In the genomic region with DNA sequence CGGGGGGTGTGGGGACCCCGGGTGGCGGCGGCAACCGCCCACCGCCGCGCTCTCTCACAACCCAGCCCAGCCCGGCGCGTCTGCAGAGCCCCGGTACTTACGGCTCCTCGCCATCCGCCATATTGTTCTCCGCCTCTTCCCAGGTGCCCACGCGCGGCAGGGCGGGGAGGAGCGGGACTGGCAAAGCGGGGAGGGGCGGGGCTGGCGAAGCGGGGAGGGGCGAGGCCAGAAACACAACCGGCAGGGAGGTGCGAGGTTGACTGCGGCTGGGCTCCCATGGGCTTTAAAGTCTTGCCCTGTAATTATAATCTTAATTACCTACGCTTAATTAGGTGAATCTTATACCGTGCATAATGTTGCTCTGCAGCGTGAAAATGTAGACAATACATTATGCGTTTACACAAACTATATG, we compare ENCODE assay signal across 8 cellular contexts. TPM values are rescaled to one million over a fixed set of nuclear protein-coding genes. Genes with fewer than 3 reads are reported as not detected.
A peak's percentile ranks its signal among the peaks of the same experiment; 100 is the strongest.
DNase-seq lines count a peak whose midpoint lies in the region; ATAC-seq, FAIRE-seq and TF ChIP-seq lines count a peak whose summit lies in the region.

TSS of gene UBA3 (minus strand) at position 133 of the 412 bp plus-strand sequence. CDS start at position 121, 12 bp downstream.

- H3K4me1 ChIP-seq in astrocyte (ENCODE audit: insufficient read depth, low read length) = peaks cover 43% of the 10 kb centered on the region
- H3K4me1 ChIP-seq in hepatocyte (ENCODE audit: insufficient read depth) = peaks cover 37% of the 10 kb centered on the region
- peaks cover 4 to 7% of the 10 kb centered on the region in 2 donors for H3K4me1 ChIP-seq in aorta (ENCODE audit: control insufficient read depth in 1 of 2, insufficient read depth in 2 of 2, low read length in 2 of 2)

- DNase-seq in GM13977 (ENCODE audit: low spot score) (peak; percentile 85), NCI-H2029 (lab: John Stamatoyannopoulos, UW) (peak; percentile 54), T-helper 9 cell (peak; percentile 92), astrocyte (ENCODE audit: low read depth) (peak; percentile 64), hepatocyte (ENCODE audit: low spot score) (peak; percentile 96), renal cortical epithelial cell (ENCODE audit: low read depth) (peak; percentile 70), aorta (peak; percentile 94 to 97)

- TF ChIP-seq CTCF in GM13977 (IDR thresholded peaks at IDR 0.05; ENCODE audit: extremely low read depth, insufficient read depth, missing control alignments) (no peak), astrocyte (IDR thresholded peaks at IDR 0.05; ENCODE audit: insufficient read depth, low read depth, low read length) (no peak), hepatocyte (IDR thresholded peaks at IDR 0.05; ENCODE audit: poor library complexity) (no peak)

- peak within 1 kb of the TSS; percentile 92 for H3K9ac ChIP-seq in astrocyte (ENCODE audit: low read length)

- H4K20me1 ChIP-seq in astrocyte (ENCODE audit: insufficient read depth, low read length) (peaks cover 12% of the 10 kb centered on the region), hepatocyte (ENCODE audit: insufficient read depth, poor library complexity, severe bottlenecking) (no peaks in the 10 kb centered on the region)

- peak within 1 kb of the TSS; percentile 88 for H3K4me3 ChIP-seq in astrocyte (ENCODE audit: insufficient read depth, low read depth, low read length)
- H3K4me3 ChIP-seq in hepatocyte = peak within 1 kb of the TSS; percentile 72
- H3K4me3 ChIP-seq in aorta (ENCODE audit: low read length in 2 of 2) = peak within 1 kb of the TSS; percentile 100

- H2AFZ ChIP-seq in astrocyte (ENCODE audit: low read depth, low read length) (peak within 1 kb of the TSS; percentile 49), hepatocyte (peak within 1 kb of the TSS; percentile 76)

- H3K79me2 ChIP-seq in astrocyte (ENCODE audit: insufficient read depth, low read length) (peaks cover 52% of the 10 kb centered on the region), hepatocyte (peaks cover 52% of the 10 kb centered on the region)

- in situ Hi-C loops in GM13977 (cut with MboI; ENCODE audit: low pct_unique_long_range_greater_than_20kb, low sequenced_read_pairs, unreplicated experiment) = no loop called here

- H3K9me3 Mint-ChIP-seq in astrocyte (ENCODE audit: unreplicated experiment) = no peaks in the 10 kb centered on the region

- WGBS in hepatocyte (ENCODE audit: low lambda C conversion rate, missing lambda C conversion rate) = under 1% methylated on average over 19 of the region's 33 CpGs
- WGBS in aorta, 2 donors = 0% methylated on average over 28 to 33 of the region's 33 CpGs

- no peaks in the 10 kb centered on the region for H3K27me3 Mint-ChIP-seq in astrocyte (ENCODE audit: low read depth, unreplicated experiment)

- H3K27me3 ChIP-seq in astrocyte (ENCODE audit: insufficient read depth, low read length) (no peaks in the 10 kb centered on the region), hepatocyte (no peaks in the 10 kb centered on the region), aorta (ENCODE audit: control insufficient read depth in 1 of 2, insufficient read depth in 2 of 2, low read length in 1 of 2) (no peaks in the 10 kb centered on the region)

- H3K9me2 ChIP-seq in hepatocyte (replicated peaks; ENCODE audit: insufficient read depth) = no peaks in the 10 kb centered on the region

- peak within 1 kb of the TSS; percentile 94 for H3K4me2 ChIP-seq in astrocyte (ENCODE audit: low read length)
- peak within 1 kb of the TSS; percentile 90 for H3K4me2 ChIP-seq in hepatocyte

- ATAC-seq in HG02870 (IDR thresholded peaks at IDR 0.05; ENCODE audit: unreplicated experiment) = peak; percentile 32
- ATAC-seq in aorta (ENCODE audit: low FRiP score) = peak; percentile 92

- H3K9me3 ChIP-seq in astrocyte (ENCODE audit: insufficient read depth, low read depth, low read length) (no peaks in the 10 kb centered on the region), hepatocyte (ENCODE audit: low read depth) (no peaks in the 10 kb centered on the region), aorta (ENCODE audit: control insufficient read depth, low read length) (no peaks in the 10 kb centered on the region)

- H3K27ac ChIP-seq in astrocyte (ENCODE audit: low read depth, low read length) (peak within 1 kb of the TSS; percentile 55), hepatocyte (peak within 1 kb of the TSS; percentile 82), aorta (ENCODE audit: low read depth in 1 of 2, low read length in 2 of 2) (no peak within 1 kb of the TSS)

- H3K36me3 ChIP-seq in astrocyte (ENCODE audit: insufficient read depth, low read length) (no peaks in the 10 kb centered on the region), hepatocyte (replicated peaks; ENCODE audit: insufficient read depth, low read depth) (no peaks in the 10 kb centered on the region), aorta (ENCODE audit: control insufficient read depth in 1 of 2, insufficient read depth in 2 of 2, low read length in 1 of 2) (no peaks in the 10 kb centered on the region)

- peaks cover 4% of the 10 kb centered on the region for H3K36me3 Mint-ChIP-seq in astrocyte (ENCODE audit: low read depth, unreplicated experiment)

- peaks cover 40% of the 10 kb centered on the region for H3K4me1 Mint-ChIP-seq in astrocyte (ENCODE audit: low read depth, unreplicated experiment)

- intact Hi-C loops in aorta (cut with DNase I) = loop anchor here in 1 of 2 donors (2.0 to 10.0 kb wide), 2 partner anchors 27 to 65 kb away; partner anchors contain the start of genes EOGT and TMF1

- H3K4me3 Mint-ChIP-seq in astrocyte (ENCODE audit: unreplicated experiment) = peak within 1 kb of the TSS; percentile 93

- no peak for FAIRE-seq in astrocyte (lab: Jason Lieb, UNC)

- peak within 1 kb of the TSS; percentile 95 for H3K27ac Mint-ChIP-seq in astrocyte (ENCODE audit: unreplicated experiment)

RNA-seq across cellular contexts. Expression of gene UBA3, which starts in this region (rescaled TPM):
- total RNA-seq in astrocyte (73.4 and 79.2 TPM in 2 replicates), hepatocyte (59.4 and 59.8 TPM in 2 replicates), renal cortical epithelial cell (81.3 and 120 TPM in 2 replicates), aorta (10 to 100 TPM; 38.0 to 59.7 TPM)
- polyA plus RNA-seq in hepatocyte (43.3 and 58.5 TPM in 2 replicates), aorta (10 to 100 TPM; 32.2 to 38.3 TPM)

Comparison
In these comparisons a context has a peak if more than half of its experiments do, and no peak if none do; other contexts are left out.
1. H3K27ac ChIP-seq: peak in astrocyte (single experiment) and hepatocyte (single experiment); none in aorta (0 of 2).
2. Peak in every context shown above with its lines, with median percentiles within 50 percentile points of each other: DNase-seq and H3K4me3 ChIP-seq.